In the genomic region with DNA sequence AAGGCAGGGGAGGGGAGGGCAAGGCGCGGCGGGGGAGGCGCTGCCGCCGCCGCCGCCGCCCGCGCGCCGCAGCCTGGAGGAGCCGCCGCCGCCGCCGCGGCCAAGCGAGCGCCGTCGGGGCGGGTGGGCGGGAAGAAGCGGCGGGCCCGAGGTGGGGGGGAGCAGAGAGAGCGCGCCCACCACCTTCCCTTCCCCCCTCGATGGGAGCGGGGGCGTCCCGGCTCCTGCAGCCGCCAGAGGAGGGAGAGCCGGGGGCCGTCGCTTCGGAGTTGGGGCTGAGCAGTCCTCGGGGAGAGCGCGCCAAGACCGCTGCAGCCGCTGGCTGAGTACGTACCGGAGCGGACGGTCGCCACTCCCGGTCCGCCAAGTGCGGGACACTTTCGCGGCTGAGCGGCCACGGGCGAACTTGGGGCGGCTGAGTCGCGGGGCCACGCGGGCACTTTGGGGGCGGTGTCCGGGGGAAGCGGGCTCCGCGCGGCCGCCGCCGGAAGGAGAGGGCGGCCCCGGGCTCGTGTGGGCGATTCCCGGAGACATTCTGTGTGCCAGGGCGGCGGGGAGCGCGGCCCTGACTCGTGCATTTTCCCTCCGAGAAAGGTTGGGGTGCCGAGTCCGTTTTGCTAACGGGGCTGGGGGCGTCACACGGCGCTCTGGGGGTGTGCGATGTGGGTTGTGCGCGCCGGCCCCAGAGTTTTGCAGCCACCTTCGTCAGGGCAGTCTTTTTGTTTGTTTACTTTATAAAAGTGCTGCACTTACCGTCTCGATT, we compare ENCODE assay signal across 8 cellular contexts. TPM values are rescaled to one million over a fixed set of nuclear protein-coding genes. Genes with fewer than 3 reads are reported as not detected.
DNase-seq lines count a peak whose midpoint lies in the region; ATAC-seq and TF ChIP-seq lines count a peak whose summit lies in the region.

Gene NAB1, plus strand, starts transcription at position 49 of the 763 bp plus-strand sequence. CDS start 10,094 bp downstream, outside the sequence.

- H3K36me3 ChIP-seq in SU-DHL-6 (ENCODE audit: low read length) = no peaks in the 10 kb centered on the region; the same call in 1 of the 2 replicates
- H3K36me3 ChIP-seq in adipocyte (ENCODE audit: control insufficient read depth, insufficient read depth, low read length, severe bottlenecking) = no peaks in the 10 kb centered on the region

- no peak for TF ChIP-seq CTCF in SU-DHL-6 (IDR thresholded peaks at IDR 0.05; ENCODE audit: insufficient read depth, low read length, poor library complexity, severe bottlenecking)
- no peak for TF ChIP-seq CTCF in retinal pigment epithelial cell (conservative IDR thresholded peaks at IDR 0.05; ENCODE audit: low read depth, low read length)

- peak within 1 kb of the TSS; percentile 73 for H3K4me2 ChIP-seq in SU-DHL-6 (ENCODE audit: low read depth, low read length, poor library complexity, severe bottlenecking)

- DNase-seq in CD1c-positive myeloid dendritic cell (ENCODE audit: extremely low spot score) = peak; percentile 78
- peak; percentile 68 for DNase-seq in adipocyte (ENCODE audit: low read depth)
- DNase-seq in right cardiac atrium = peak; percentile 71 to 89 (median 88)
- DNase-seq in retinal pigment epithelial cell (ENCODE audit: low read depth) = no peak
- no peak for DNase-seq in SW 1271 (lab: John Stamatoyannopoulos, UW)

- H3K9ac ChIP-seq in SU-DHL-6 (ENCODE audit: low read length) (peak within 1 kb of the TSS; percentile 73), adipocyte (ENCODE audit: low read length) (peak within 1 kb of the TSS; percentile 91)

- H3K27ac ChIP-seq in SU-DHL-6 (ENCODE audit: low read depth, low read length) (peak within 1 kb of the TSS; percentile 42), right cardiac atrium (ENCODE audit: low read length) (peak within 1 kb of the TSS; percentile 93)

- H3K4me1 ChIP-seq in adipocyte (ENCODE audit: control insufficient read depth, insufficient read depth, low read length) (peaks cover 26% of the 10 kb centered on the region), right cardiac atrium (ENCODE audit: control insufficient read depth, insufficient read depth, low read length) (peaks cover 2% of the 10 kb centered on the region)

- H3F3A ChIP-seq in SU-DHL-6 (ENCODE audit: insufficient read depth) = peaks cover 22% of the 10 kb centered on the region

- peaks cover 14% of the 10 kb centered on the region for H4K20me1 ChIP-seq in SU-DHL-6 (ENCODE audit: low read depth, low read length)

- no peaks in the 10 kb centered on the region for H3K9me3 ChIP-seq in SU-DHL-6 (ENCODE audit: insufficient read depth, low read length)
- no peaks in the 10 kb centered on the region for H3K9me3 ChIP-seq in adipocyte (ENCODE audit: control insufficient read depth, low read length)
- H3K9me3 ChIP-seq in right cardiac atrium (ENCODE audit: control insufficient read depth, low read length) = no peaks in the 10 kb centered on the region

- H3K27me3 ChIP-seq in SU-DHL-6 (ENCODE audit: low read length) (no peaks in the 10 kb centered on the region), adipocyte (replicated peaks; ENCODE audit: control insufficient read depth, insufficient read depth, low read length) (no peaks in the 10 kb centered on the region), right cardiac atrium (ENCODE audit: control insufficient read depth, insufficient read depth) (no peaks in the 10 kb centered on the region)

- H3K9me2 ChIP-seq in SU-DHL-6 (replicated peaks; ENCODE audit: insufficient read depth, low read length) = no peaks in the 10 kb centered on the region

- WGBS in right cardiac atrium = under 1% methylated on average over 94 of the region's 95 CpGs

- peak within 1 kb of the TSS; percentile 94 for H2AFZ ChIP-seq in SU-DHL-6 (ENCODE audit: low read depth, low read length, severe bottlenecking)

- ATAC-seq in GM19372 (IDR thresholded peaks at IDR 0.05; ENCODE audit: low read depth, unreplicated experiment) (peak; percentile 39), HG03521 (IDR thresholded peaks at IDR 0.05; ENCODE audit: unreplicated experiment) (peak; percentile 48), right cardiac atrium (peak; percentile 60 to 73)

- intact Hi-C loops in right cardiac atrium (cut with DNase I) = loop anchor here in 2 of 4 donors (5.0 to 10.0 kb wide), 2 partner anchors 112 to 114 kb away; partner anchors contain the start of gene NEMP2 (in 1 of the 2)

- H3K4me3 ChIP-seq in SU-DHL-6 (ENCODE audit: insufficient read depth, low read length, poor library complexity, severe bottlenecking) (peak within 1 kb of the TSS; percentile 84), adipocyte (ENCODE audit: low read length) (peak within 1 kb of the TSS; percentile 97), right cardiac atrium (ENCODE audit: low read length) (peak within 1 kb of the TSS; percentile 52), retinal pigment epithelial cell (ENCODE audit: low read length) (peak within 1 kb of the TSS; percentile 73)

- peaks cover 45% of the 10 kb centered on the region for H3K79me2 ChIP-seq in SU-DHL-6 (ENCODE audit: insufficient read depth, low read length)

RNA-seq across cellular contexts. Expression of gene NAB1, which starts in this region (rescaled TPM):
- total RNA-seq in right cardiac atrium = 10 to 100 TPM; 58.8 to 65.5 (median 60.7) TPM
- polyA plus RNA-seq in right cardiac atrium = 17.6 TPM

Comparison
In these comparisons a context has a peak if more than half of its experiments do, and no peak if none do; other contexts are left out.
1. DNase-seq: peak in CD1c-positive myeloid dendritic cell (single experiment), adipocyte (single experiment) and right cardiac atrium (3 of 3); none in retinal pigment epithelial cell (single experiment) and SW 1271 (0 of 2).
2. Peak in every context shown above with its lines, with median percentiles within 50 percentile points of each other: ATAC-seq and H3K4me3 ChIP-seq.